Comparison of ENCODE assay signal across 14 cellular contexts in genomic region chr1:155513300-155513926, GRCh38. TPM values are rescaled to one million over a fixed set of nuclear protein-coding genes. Genes with fewer than 3 reads are reported as not detected.
DNase-seq lines count a peak whose midpoint lies in the region; ATAC-seq and TF ChIP-seq lines count a peak whose summit lies in the region.
"Had no signal": no experiment of that assay in that cellular context is flagged by ENCODE, and none has a peak within 500 bp of the region (broad histone marks: within the 10 kb centered on the region; RNA-seq: fewer than 3 reads in every experiment).

No MANE protein-coding gene starts in this region.

- no peaks in the 10 kb centered on the region for H3K79me1 ChIP-seq in trophoblast cell (ENCODE audit: low read length)

- peaks cover 4 to 11% of the 10 kb centered on the region in 2 experiments for H3K36me3 ChIP-seq in trophoblast cell (ENCODE audit: control insufficient read depth in 1 of 2, insufficient read depth in 2 of 2, low read length in 2 of 2)
- no peaks in the 10 kb centered on the region for H3K36me3 ChIP-seq in uterus
- H3K36me3 ChIP-seq: breast epithelium, pancreas, thyroid gland had no signal

- no peak overlapping the region for H2AK5ac ChIP-seq in trophoblast cell (ENCODE audit: low read length)

- no peak overlapping the region for H2AFZ ChIP-seq in trophoblast cell (ENCODE audit: insufficient read depth, low read length, poor library complexity)

- H3K4me3 ChIP-seq in cardiac fibroblast (replicated peaks in 1 of 2; ENCODE audit: low read depth in 2 of 2, low read length in 2 of 2): no peak overlapping the region
- no peak overlapping the region for H3K4me3 ChIP-seq in trophoblast cell (ENCODE audit: low read depth, low read length)
- no peak overlapping the region for H3K4me3 ChIP-seq in uterus
- H3K4me3 ChIP-seq: breast epithelium, pancreas, thyroid gland had no signal

- H3K9ac ChIP-seq in trophoblast cell (ENCODE audit: low read length): no peak overlapping the region

- peaks cover 41% of the 10 kb centered on the region for H3K4me1 Mint-ChIP-seq in activated CD4-positive, alpha-beta T cell treated with anti-CD3 and anti-CD28 coated beads, Interleukin-2, amount 10 ng/mL, durations not matched to agents 7 days and 5 days
- peaks cover 52% of the 10 kb centered on the region for H3K4me1 Mint-ChIP-seq in activated CD4-positive, alpha-beta T cell treated with anti-CD3 and anti-CD28 coated beads for 36 hours

- no peaks in the 10 kb centered on the region for H3K9me3 ChIP-seq in trophoblast cell (ENCODE audit: insufficient read depth, low read depth, low read length)
- no peaks in the 10 kb centered on the region for H3K9me3 ChIP-seq in uterus
- H3K9me3 ChIP-seq: breast epithelium, pancreas, thyroid gland had no signal

- intact Hi-C loops in activated CD4-positive, alpha-beta T cell treated with anti-CD3 and anti-CD28 coated beads for 36 hours (cut with DNase I, micrococcal nuclease): loop anchor here in 1 of 2 experiments (10.0 kb wide), 1 partner anchor 51 kb away; the partner anchor contains the start of gene ASH1L
- intact Hi-C loops in uterus (cut with DNase I; ENCODE audit: low total_unique reads): no loop called here

- no peak overlapping the region for H3K4me2 ChIP-seq in trophoblast cell (ENCODE audit: low read length)

- no peak overlapping the region for H4K12ac ChIP-seq in trophoblast cell (ENCODE audit: low read depth, low read length)

- no peak overlapping the region for H4K8ac ChIP-seq in trophoblast cell (ENCODE audit: low read depth, low read length)

- no peak overlapping the region for H3K23ac ChIP-seq in trophoblast cell (ENCODE audit: low read length)

- no peak overlapping the region for H4K91ac ChIP-seq in trophoblast cell (ENCODE audit: low read depth, low read length)

- H3K36me3 Mint-ChIP-seq in activated CD4-positive, alpha-beta T cell treated with anti-CD3 and anti-CD28 coated beads, Interleukin-2, amount 10 ng/mL, durations not matched to agents 7 days and 5 days (ENCODE audit: low read depth): peaks cover 25% of the 10 kb centered on the region
- peaks cover 22% of the 10 kb centered on the region for H3K36me3 Mint-ChIP-seq in activated CD4-positive, alpha-beta T cell treated with anti-CD3 and anti-CD28 coated beads for 36 hours (ENCODE audit: low read depth)

- TF ChIP-seq CTCF in cardiac fibroblast (IDR thresholded peaks at IDR 0.05; ENCODE audit: low read depth, low read length) (peak; percentile 26), uterus (IDR thresholded peaks at IDR 0.05) (no peak)

- no peak for ATAC-seq in activated CD4-positive, alpha-beta T cell treated with anti-CD3 and anti-CD28 coated beads for 36 hours
- no peak for ATAC-seq in GM21576 (IDR thresholded peaks at IDR 0.05; ENCODE audit: unreplicated experiment)
- ATAC-seq: pancreas had no signal

- no peak overlapping the region for H3K27ac ChIP-seq in trophoblast cell (ENCODE audit: low read depth, low read length)
- H3K27ac ChIP-seq in uterus: no peak overlapping the region
- H3K27ac ChIP-seq: breast epithelium, epithelial cell of prostate, pancreas, thyroid gland had no signal

- no peak overlapping the region for H2BK5ac ChIP-seq in trophoblast cell (ENCODE audit: low read depth, low read length, poor library complexity)

- no peak overlapping the region for H2BK120ac ChIP-seq in trophoblast cell (ENCODE audit: insufficient read depth, low read length, poor library complexity)

- no peak overlapping the region for H3K14ac ChIP-seq in trophoblast cell (ENCODE audit: low read length)

- H2BK12ac ChIP-seq in trophoblast cell (ENCODE audit: low read length): no peak overlapping the region

- no peak overlapping the region for H3K18ac ChIP-seq in trophoblast cell (ENCODE audit: low read length)

- no peak for TF ChIP-seq POLR2A in uterus (IDR thresholded peaks at IDR 0.05)

- no peaks in the 10 kb centered on the region for H3K79me2 ChIP-seq in trophoblast cell (ENCODE audit: control insufficient read depth, insufficient read depth, low read length, poor library complexity)

- no peaks in the 10 kb centered on the region for H3K9me3 Mint-ChIP-seq in activated CD4-positive, alpha-beta T cell treated with anti-CD3 and anti-CD28 coated beads, Interleukin-2, amount 10 ng/mL, durations not matched to agents 7 days and 5 days
- no peaks in the 10 kb centered on the region for H3K9me3 Mint-ChIP-seq in activated CD4-positive, alpha-beta T cell treated with anti-CD3 and anti-CD28 coated beads for 36 hours (ENCODE audit: low read depth)

- H3K4me1 ChIP-seq in trophoblast cell (ENCODE audit: control insufficient read depth in 1 of 2, insufficient read depth in 2 of 2, low read length in 2 of 2) (no peaks in the 10 kb centered on the region), uterus (no peaks in the 10 kb centered on the region)
- H3K4me1 ChIP-seq: breast epithelium, pancreas had no signal

- H3K27me3 Mint-ChIP-seq in activated CD4-positive, alpha-beta T cell treated with anti-CD3 and anti-CD28 coated beads, Interleukin-2, amount 10 ng/mL, durations not matched to agents 7 days and 5 days: no peaks in the 10 kb centered on the region
- H3K27me3 Mint-ChIP-seq in activated CD4-positive, alpha-beta T cell treated with anti-CD3 and anti-CD28 coated beads for 36 hours: no peaks in the 10 kb centered on the region

- H3K27ac Mint-ChIP-seq in activated CD4-positive, alpha-beta T cell treated with anti-CD3 and anti-CD28 coated beads, Interleukin-2, amount 10 ng/mL, durations not matched to agents 7 days and 5 days: peak overlapping the region; percentile 16
- H3K27ac Mint-ChIP-seq in activated CD4-positive, alpha-beta T cell treated with anti-CD3 and anti-CD28 coated beads for 36 hours: no peak overlapping the region

- peak overlapping the region; percentile 15 for H3K4ac ChIP-seq in trophoblast cell (ENCODE audit: low read depth, low read length)

- WGBS in trophoblast cell (ENCODE audit: extremely low coverage, insufficient coverage, insufficient read length): no CpG with 5 or more reads among the region's 3 CpGs

- POLR2A ChIA-PET in activated CD4-positive, alpha-beta T cell treated with anti-CD3 and anti-CD28 coated beads, Interleukin-2, amount 10 ng/mL, durations not matched to agents 7 days and 5 days (lab: Charles Lee): no interaction called here
- POLR2A ChIA-PET in activated CD4-positive, alpha-beta T cell treated with anti-CD3 and anti-CD28 coated beads for 36 hours (lab: Charles Lee): no interaction called here

- CTCF ChIA-PET in activated CD4-positive, alpha-beta T cell treated with anti-CD3 and anti-CD28 coated beads, Interleukin-2, amount 10 ng/mL, durations not matched to agents 7 days and 5 days (lab: Charles Lee): interaction anchor here (0.6 to 1.2 kb wide), 2 partner anchors 14 to 347 kb away, joined by 3 to 5 read pairs; no protein-coding TSS in a partner anchor
- CTCF ChIA-PET in activated CD4-positive, alpha-beta T cell treated with anti-CD3 and anti-CD28 coated beads for 36 hours (lab: Charles Lee): interaction anchor here (0.5 to 1.6 kb wide), 4 partner anchors 13 to 1084 kb away, joined by 3 to 5 read pairs (median 3); no protein-coding TSS in a partner anchor

- H3K4me3 Mint-ChIP-seq in activated CD4-positive, alpha-beta T cell treated with anti-CD3 and anti-CD28 coated beads, Interleukin-2, amount 10 ng/mL, durations not matched to agents 7 days and 5 days: no peak overlapping the region
- H3K4me3 Mint-ChIP-seq in activated CD4-positive, alpha-beta T cell treated with anti-CD3 and anti-CD28 coated beads for 36 hours: no peak overlapping the region

- no peak for DNase-seq in activated CD4-positive, alpha-beta T cell treated with anti-CD3 and anti-CD28 coated beads, Interleukin-2, amount 10 ng/mL, durations not matched to agents 7 days and 5 days
- no peak for DNase-seq in activated CD4-positive, alpha-beta T cell treated with anti-CD3 and anti-CD28 coated beads for 36 hours
- peak; percentile 67 for DNase-seq in LHCN-M2 (ENCODE audit: low read depth)
- DNase-seq in cardiac fibroblast (ENCODE audit: low read depth in 2 of 2): peak in 1 of 2 donors; percentile 78
- DNase-seq in trophoblast cell: peak; percentile 13 to 69
- DNase-seq in glomerular visceral epithelial cell (ENCODE audit: extremely low spot score): no peak
- no peak for DNase-seq in uterus
- DNase-seq: midbrain; pancreas; stimulated activated CD4-positive, alpha-beta T cell treated with anti-CD3 and anti-CD28 coated beads, Interleukin-12 subunit alpha, Interleukin-12 subunit beta, amount 100 ng/mL, for 4 hours; thyroid gland had no signal

- H3K27me3 ChIP-seq in trophoblast cell (ENCODE audit: insufficient read depth, low read length): no peaks in the 10 kb centered on the region
- no peaks in the 10 kb centered on the region for H3K27me3 ChIP-seq in uterus
- H3K27me3 ChIP-seq: breast epithelium, pancreas, thyroid gland had no signal

RNA-seq across cellular contexts. Expression of gene ASH1L, which starts 49.2 kb away (rescaled TPM):
- total RNA-seq in activated CD4-positive, alpha-beta T cell treated with anti-CD3 and anti-CD28 coated beads, Interleukin-2, amount 10 ng/mL, durations not matched to agents 7 days and 5 days: 10 to 100 TPM; 42.9 to 44.1 TPM
- 10 to 100 TPM; 28.1 to 31.4 TPM for total RNA-seq in activated CD4-positive, alpha-beta T cell treated with anti-CD3 and anti-CD28 coated beads for 36 hours
- total RNA-seq in LHCN-M2 (2014; rRNA removed) (19.2 and 24.2 TPM in 2 replicates), uterus (100 to 1,000 TPM in 2 of 4 donors, 10 to 100 TPM in 2; 48.9 to 159 (median 99.8) TPM)
- 5.9 TPM for polyA plus RNA-seq in LHCN-M2 (2012)
- 9.8 TPM in 2 replicates for polyA plus RNA-seq in trophoblast cell (2013)

Comparison
In these comparisons a context has a peak if more than half of its experiments do, and no peak if none do; other contexts are left out.
1. DNase-seq: peak in LHCN-M2 (single experiment) and trophoblast cell (2 of 2); none in activated CD4-positive, alpha-beta T cell treated with anti-CD3 and anti-CD28 coated beads, Interleukin-2, amount 10 ng/mL, durations not matched to agents 7 days and 5 days (single experiment), activated CD4-positive, alpha-beta T cell treated with anti-CD3 and anti-CD28 coated beads for 36 hours (single experiment), glomerular visceral epithelial cell (single experiment) and uterus (0 of 2).